1 cellular context compared by ENCODE assay signal in genomic region chr15:77496710-77497107, GRCh38.
TF ChIP-seq lines count a peak whose summit lies in the region.

No MANE protein-coding gene starts in this region.

TF ChIP-seq in HepG2, 621 proteins besides CTCF, POLR2A, EP300 and RAD21 (continued from another document and continues in another):
- TF ChIP-seq, protein P1, sequence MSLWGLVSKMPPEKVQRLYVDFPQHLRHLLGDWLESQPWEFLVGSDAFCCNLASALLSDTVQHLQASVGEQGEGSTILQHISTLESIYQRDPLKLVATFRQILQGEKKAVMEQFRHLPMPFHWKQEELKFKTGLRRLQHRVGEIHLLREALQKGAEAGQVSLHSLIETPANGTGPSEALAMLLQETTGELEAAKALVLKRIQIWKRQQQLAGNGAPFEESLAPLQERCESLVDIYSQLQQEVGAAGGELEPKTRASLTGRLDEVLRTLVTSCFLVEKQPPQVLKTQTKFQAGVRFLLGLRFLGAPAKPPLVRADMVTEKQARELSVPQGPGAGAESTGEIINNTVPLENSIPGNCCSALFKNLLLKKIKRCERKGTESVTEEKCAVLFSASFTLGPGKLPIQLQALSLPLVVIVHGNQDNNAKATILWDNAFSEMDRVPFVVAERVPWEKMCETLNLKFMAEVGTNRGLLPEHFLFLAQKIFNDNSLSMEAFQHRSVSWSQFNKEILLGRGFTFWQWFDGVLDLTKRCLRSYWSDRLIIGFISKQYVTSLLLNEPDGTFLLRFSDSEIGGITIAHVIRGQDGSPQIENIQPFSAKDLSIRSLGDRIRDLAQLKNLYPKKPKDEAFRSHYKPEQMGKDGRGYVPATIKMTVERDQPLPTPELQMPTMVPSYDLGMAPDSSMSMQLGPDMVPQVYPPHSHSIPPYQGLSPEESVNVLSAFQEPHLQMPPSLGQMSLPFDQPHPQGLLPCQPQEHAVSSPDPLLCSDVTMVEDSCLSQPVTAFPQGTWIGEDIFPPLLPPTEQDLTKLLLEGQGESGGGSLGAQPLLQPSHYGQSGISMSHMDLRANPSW (CRISPR knock-in tag; IDR thresholded peaks at IDR 0.05; ENCODE audit: borderline replicate concordance), result no peak
- TF ChIP-seq ZNF354B (CRISPR knock-in tag; IDR thresholded peaks at IDR 0.05) (no peak), EEA1 (CRISPR knock-in tag; IDR thresholded peaks at IDR 0.05; ENCODE audit: borderline replicate concordance) (no peak), ZNF691 (CRISPR knock-in tag; IDR thresholded peaks at IDR 0.05; ENCODE audit: borderline replicate concordance, low read depth) (0 out of 2 replicates have a peak, but pooled peaks have one; percentile 31), GATAD2A (CRISPR knock-in tag; IDR thresholded peaks at IDR 0.05) (peak; percentile 59), ZEB1 (IDR thresholded peaks at IDR 0.05; ENCODE audit: insufficient replicate concordance, low read depth) (no peak), ZSCAN25 (CRISPR knock-in tag; IDR thresholded peaks at IDR 0.05) (peak; percentile 53; the same call in 1 of the 2 replicates), CSRNP1 (CRISPR knock-in tag; IDR thresholded peaks at IDR 0.05) (peak; percentile 57; the same call in 1 of the 2 replicates), ZNF337 (CRISPR knock-in tag; IDR thresholded peaks at IDR 0.05; ENCODE audit: borderline replicate concordance, low read depth) (0 out of 2 replicates have a peak, but pooled peaks have one; percentile 51), ZNF510 (CRISPR knock-in tag; IDR thresholded peaks at IDR 0.05; ENCODE audit: low read depth) (no peak), RXRB (CRISPR knock-in tag; IDR thresholded peaks at IDR 0.05; ENCODE audit: borderline replicate concordance) (0 out of 2 replicates have a peak, but pooled peaks have one; percentile 35), ZNF331 (CRISPR knock-in tag; IDR thresholded peaks at IDR 0.05) (0 out of 2 replicates have a peak, but pooled peaks have one; percentile 23), ZNF724P (CRISPR knock-in tag; IDR thresholded peaks at IDR 0.05; ENCODE audit: borderline replicate concordance) (no peak), PRDM10 (CRISPR knock-in tag; IDR thresholded peaks at IDR 0.05; ENCODE audit: low read depth) (0 out of 2 replicates have a peak, but pooled peaks have one; percentile 36), ZBTB4 (CRISPR knock-in tag; IDR thresholded peaks at IDR 0.05; ENCODE audit: borderline replicate concordance) (peak; percentile 39; the same call in 1 of the 2 replicates), KDM2A (CRISPR knock-in tag; IDR thresholded peaks at IDR 0.05; ENCODE audit: borderline replicate concordance, low read depth) (peak; percentile 79; the same call in 1 of the 2 replicates), CBX5 (CRISPR knock-in tag; IDR thresholded peaks at IDR 0.05; ENCODE audit: borderline replicate concordance) (peak; percentile 55; the same call in 1 of the 2 replicates), JUND (CRISPR knock-in tag; IDR thresholded peaks at IDR 0.05) (0 out of 2 replicates have a peak, but pooled peaks have one; percentile 42)
- TF ChIP-seq, protein P2, sequence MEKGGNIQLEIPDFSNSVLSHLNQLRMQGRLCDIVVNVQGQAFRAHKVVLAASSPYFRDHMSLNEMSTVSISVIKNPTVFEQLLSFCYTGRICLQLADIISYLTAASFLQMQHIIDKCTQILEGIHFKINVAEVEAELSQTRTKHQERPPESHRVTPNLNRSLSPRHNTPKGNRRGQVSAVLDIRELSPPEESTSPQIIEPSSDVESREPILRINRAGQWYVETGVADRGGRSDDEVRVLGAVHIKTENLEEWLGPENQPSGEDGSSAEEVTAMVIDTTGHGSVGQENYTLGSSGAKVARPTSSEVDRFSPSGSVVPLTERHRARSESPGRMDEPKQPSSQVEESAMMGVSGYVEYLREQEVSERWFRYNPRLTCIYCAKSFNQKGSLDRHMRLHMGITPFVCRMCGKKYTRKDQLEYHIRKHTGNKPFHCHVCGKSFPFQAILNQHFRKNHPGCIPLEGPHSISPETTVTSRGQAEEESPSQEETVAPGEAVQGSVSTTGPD (CRISPR knock-in tag; IDR thresholded peaks at IDR 0.05), result no peak
- TF ChIP-seq, protein P3, sequence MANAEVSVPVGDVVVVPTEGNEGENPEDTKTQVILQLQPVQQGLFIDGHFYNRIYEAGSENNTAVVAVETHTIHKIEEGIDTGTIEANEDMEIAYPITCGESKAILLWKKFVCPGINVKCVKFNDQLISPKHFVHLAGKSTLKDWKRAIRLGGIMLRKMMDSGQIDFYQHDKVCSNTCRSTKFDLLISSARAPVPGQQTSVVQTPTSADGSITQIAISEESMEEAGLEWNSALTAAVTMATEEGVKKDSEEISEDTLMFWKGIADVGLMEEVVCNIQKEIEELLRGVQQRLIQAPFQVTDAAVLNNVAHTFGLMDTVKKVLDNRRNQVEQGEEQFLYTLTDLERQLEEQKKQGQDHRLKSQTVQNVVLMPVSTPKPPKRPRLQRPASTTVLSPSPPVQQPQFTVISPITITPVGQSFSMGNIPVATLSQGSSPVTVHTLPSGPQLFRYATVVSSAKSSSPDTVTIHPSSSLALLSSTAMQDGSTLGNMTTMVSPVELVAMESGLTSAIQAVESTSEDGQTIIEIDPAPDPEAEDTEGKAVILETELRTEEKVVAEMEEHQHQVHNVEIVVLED (CRISPR knock-in tag; IDR thresholded peaks at IDR 0.05; ENCODE audit: borderline replicate concordance), result peak; percentile 27; the same call in 1 of the 2 replicates
- TF ChIP-seq, protein P4, sequence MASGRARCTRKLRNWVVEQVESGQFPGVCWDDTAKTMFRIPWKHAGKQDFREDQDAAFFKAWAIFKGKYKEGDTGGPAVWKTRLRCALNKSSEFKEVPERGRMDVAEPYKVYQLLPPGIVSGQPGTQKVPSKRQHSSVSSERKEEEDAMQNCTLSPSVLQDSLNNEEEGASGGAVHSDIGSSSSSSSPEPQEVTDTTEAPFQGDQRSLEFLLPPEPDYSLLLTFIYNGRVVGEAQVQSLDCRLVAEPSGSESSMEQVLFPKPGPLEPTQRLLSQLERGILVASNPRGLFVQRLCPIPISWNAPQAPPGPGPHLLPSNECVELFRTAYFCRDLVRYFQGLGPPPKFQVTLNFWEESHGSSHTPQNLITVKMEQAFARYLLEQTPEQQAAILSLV (CRISPR knock-in tag; IDR thresholded peaks at IDR 0.05; ENCODE audit: borderline replicate concordance), result 0 out of 2 replicates have a peak, but pooled peaks have one; percentile 40
- TF ChIP-seq, protein P5, sequence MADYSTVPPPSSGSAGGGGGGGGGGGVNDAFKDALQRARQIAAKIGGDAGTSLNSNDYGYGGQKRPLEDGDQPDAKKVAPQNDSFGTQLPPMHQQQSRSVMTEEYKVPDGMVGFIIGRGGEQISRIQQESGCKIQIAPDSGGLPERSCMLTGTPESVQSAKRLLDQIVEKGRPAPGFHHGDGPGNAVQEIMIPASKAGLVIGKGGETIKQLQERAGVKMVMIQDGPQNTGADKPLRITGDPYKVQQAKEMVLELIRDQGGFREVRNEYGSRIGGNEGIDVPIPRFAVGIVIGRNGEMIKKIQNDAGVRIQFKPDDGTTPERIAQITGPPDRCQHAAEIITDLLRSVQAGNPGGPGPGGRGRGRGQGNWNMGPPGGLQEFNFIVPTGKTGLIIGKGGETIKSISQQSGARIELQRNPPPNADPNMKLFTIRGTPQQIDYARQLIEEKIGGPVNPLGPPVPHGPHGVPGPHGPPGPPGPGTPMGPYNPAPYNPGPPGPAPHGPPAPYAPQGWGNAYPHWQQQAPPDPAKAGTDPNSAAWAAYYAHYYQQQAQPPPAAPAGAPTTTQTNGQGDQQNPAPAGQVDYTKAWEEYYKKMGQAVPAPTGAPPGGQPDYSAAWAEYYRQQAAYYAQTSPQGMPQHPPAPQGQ (CRISPR knock-in tag; IDR thresholded peaks at IDR 0.05; ENCODE audit: borderline replicate concordance), result no peak
